ENCODE assay signal across 21 cellular contexts in the genomic region with DNA sequence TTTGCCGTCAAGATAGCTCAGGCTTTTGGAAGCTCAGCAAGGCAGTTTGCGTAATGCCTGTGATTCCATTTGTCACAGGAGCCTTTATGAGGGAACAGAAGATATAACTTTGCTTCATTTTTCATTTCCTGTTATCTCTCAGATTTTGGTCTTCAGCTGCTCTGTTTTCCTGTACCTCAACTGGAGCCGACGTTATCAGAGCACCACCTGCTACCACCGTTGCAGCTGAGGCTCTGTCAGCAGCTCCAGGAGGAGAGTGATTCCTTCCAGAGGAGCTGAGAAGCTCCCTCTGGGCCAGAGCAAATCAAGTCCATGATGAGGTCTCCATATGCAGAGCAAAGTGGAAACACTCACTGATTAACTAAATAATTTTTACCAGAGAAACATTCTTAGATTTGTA.
DNase-seq lines count a peak whose midpoint lies in the region; ATAC-seq and TF ChIP-seq lines count a peak whose summit lies in the region.
"Had no signal": no experiment of that assay in that cellular context is flagged by ENCODE, and none has a peak within 500 bp of the region (broad histone marks: within the 10 kb centered on the region; RNA-seq: fewer than 3 reads in every experiment).

No MANE protein-coding gene starts in this region.

- H3F3A ChIP-seq in SK-N-SH (replicated peaks; ENCODE audit: insufficient read depth), result no peaks in the 10 kb centered on the region

- DNase-seq in SK-N-SH (no peak), left ventricle myocardium superior (no peak), right atrium auricular region (ENCODE audit: low spot score) (no peak), fibroblast of pulmonary artery (ENCODE audit: low read depth) (peak; percentile 31), amygdala (lab: John Stamatoyannopoulos, UW) (no peak)
- DNase-seq: Caco-2; CD4-positive, CD25-positive, alpha-beta regulatory T cell; CD8-positive, alpha-beta T cell; DMS79; EL; GDM1; GM23248; H9 had no signal

- H3K36me3 ChIP-seq in SK-N-SH (replicated peaks in 1 of 2; ENCODE audit: control insufficient read depth in 1 of 2, insufficient read depth in 2 of 2, low read length in 1 of 2) (no peaks in the 10 kb centered on the region), right atrium auricular region (no peaks in the 10 kb centered on the region)
- H3K36me3 ChIP-seq: BLaER1 had no signal

- no peak for ATAC-seq in SK-N-SH treated with all-trans-retinoic acid at 6 μM for 48 hours
- ATAC-seq in left ventricle myocardium superior, result peak; percentile 45
- ATAC-seq in HG02571 (IDR thresholded peaks at IDR 0.05; ENCODE audit: unreplicated experiment), result no peak
- no peak for ATAC-seq in GM21360 (IDR thresholded peaks at IDR 0.05; ENCODE audit: unreplicated experiment)
- ATAC-seq: CD8-positive, alpha-beta T cell; GM12878; HCT116 had no signal

- H3K9me3 ChIP-seq in SK-N-SH (no peaks in the 10 kb centered on the region), right atrium auricular region (no peaks in the 10 kb centered on the region)
- H3K9me3 ChIP-seq: BLaER1, Caco-2 had no signal

- POLR2A ChIA-PET in SK-N-SH (lab: Yijun Ruan, JAX), result no interaction called here

- no peak overlapping the region for H3K4me2 ChIP-seq in SK-N-SH
- H3K4me2 ChIP-seq: BLaER1 had no signal

- TF ChIP-seq RAD21 in SK-N-SH (IDR thresholded peaks at IDR 0.05; ENCODE audit: low read length), result no peak

- no peaks in the 10 kb centered on the region for H4K20me1 ChIP-seq in SK-N-SH (ENCODE audit: insufficient read depth)
- H4K20me1 ChIP-seq: BLaER1 had no signal

- no peak overlapping the region for H3K4me3 ChIP-seq in SK-N-SH (ENCODE audit: low read depth in 2 of 2, low read length in 1 of 2)
- no peak overlapping the region for H3K4me3 ChIP-seq in right atrium auricular region
- no peak overlapping the region for H3K4me3 ChIP-seq in fibroblast of pulmonary artery (replicated peaks; ENCODE audit: low read depth, low read length)
- H3K4me3 ChIP-seq: BLaER1, GM12878, GM23248 had no signal

- H3K79me2 ChIP-seq in SK-N-SH (ENCODE audit: insufficient read depth), result no peaks in the 10 kb centered on the region

- H3K4me1 ChIP-seq in SK-N-SH (ENCODE audit: control insufficient read depth in 1 of 2, insufficient read depth in 2 of 2, low read depth in 1 of 2, low read length in 1 of 2), result peaks cover 0 to 7% of the 10 kb centered on the region in 2 experiments; a peak in 2 of 4 replicates
- no peaks in the 10 kb centered on the region for H3K4me1 ChIP-seq in right atrium auricular region
- H3K4me1 ChIP-seq: BLaER1, Caco-2 had no signal

- no peak overlapping the region for H3K9ac ChIP-seq in SK-N-SH
- H3K9ac ChIP-seq: BLaER1, GM23248 had no signal

- H3K27ac ChIP-seq in SK-N-SH (ENCODE audit: low read depth in 2 of 2, low read length in 1 of 2) (no peak overlapping the region), right atrium auricular region (no peak overlapping the region)
- H3K27ac ChIP-seq: 22Rv1, BLaER1, C4-2B, GM23248 had no signal

- TF ChIP-seq EP300 in SK-N-SH (IDR thresholded peaks at IDR 0.05; ENCODE audit: borderline replicate concordance in 1 of 2, low read depth in 1 of 2, low read length in 1 of 2), result no peak

- CTCF ChIA-PET in SK-N-SH (lab: Yijun Ruan, JAX), result interaction anchor here (0.6 to 1.2 kb wide), 2 partner anchors 9 to 65 kb away, joined by 3 read pairs; no protein-coding TSS in a partner anchor

- WGBS in SK-N-SH (ENCODE audit: low lambda C conversion rate), result 65% methylated on average over 5 of the region's 5 CpGs

- TF ChIP-seq CTCF in SK-N-SH (IDR thresholded peaks at IDR 0.05) (no peak), right atrium auricular region (IDR thresholded peaks at IDR 0.05) (no peak), fibroblast of pulmonary artery (IDR thresholded peaks at IDR 0.05; ENCODE audit: low read length, missing control alignments) (no peak)

- H3K27me3 ChIP-seq in SK-N-SH (ENCODE audit: insufficient read depth) (no peaks in the 10 kb centered on the region), right atrium auricular region (no peaks in the 10 kb centered on the region)
- H3K27me3 ChIP-seq: BLaER1 had no signal

- no peaks in the 10 kb centered on the region for H3K9me2 ChIP-seq in SK-N-SH

- intact Hi-C loops in left ventricle myocardium superior (cut with micrococcal nuclease), result no loop called here

- H2AFZ ChIP-seq in SK-N-SH (ENCODE audit: low read depth), result no peak overlapping the region
- H2AFZ ChIP-seq: GM23248 had no signal

TF ChIP-seq in SK-N-SH, 30 proteins besides CTCF, POLR2A, EP300 and RAD21:
- TF ChIP-seq GATA2 (CRISPR knock-in tag; IDR thresholded peaks at IDR 0.05), result peak; percentile 43; the same call in 1 of the 2 replicates
- no peak for TF ChIP-seq JUND (IDR thresholded peaks at IDR 0.05)
- TF ChIP-seq RCOR1 (IDR thresholded peaks at IDR 0.05; ENCODE audit: low read length), result no peak

TF ChIP-seq in SK-N-SH treated with all-trans-retinoic acid at 6 μM for 48 hours, 23 proteins besides CTCF, POLR2A, EP300 and RAD21:
- TF ChIP-seq TCF4 (CRISPR knock-in tag; IDR thresholded peaks at IDR 0.05; ENCODE audit: borderline replicate concordance) (no peak), ESRRG (CRISPR knock-in tag; IDR thresholded peaks at IDR 0.05) (no peak), ARNTL (CRISPR knock-in tag; IDR thresholded peaks at IDR 0.05; ENCODE audit: borderline replicate concordance, low read depth) (no peak), ISL1 (CRISPR knock-in tag; IDR thresholded peaks at IDR 0.05) (no peak), PPARA (CRISPR knock-in tag; IDR thresholded peaks at IDR 0.05; ENCODE audit: borderline replicate concordance) (no peak)
